1 cellular context compared by ENCODE assay signal in genomic region chr13:76745246-76746200, GRCh38.
TF ChIP-seq lines count a peak whose summit lies in the region.

No MANE protein-coding gene starts in this region.

TF ChIP-seq in GM12878, 131 proteins besides CTCF, POLR2A, EP300 and RAD21 (continued from another document):
- TF ChIP-seq FOXK2 (IDR thresholded peaks at IDR 0.05) (no peak), RUNX3 (IDR thresholded peaks at IDR 0.05; ENCODE audit: low read length) (peak; percentile 91), CBX5 (IDR thresholded peaks at IDR 0.05; ENCODE audit: low read depth) (0 out of 2 replicates have a peak, but pooled peaks have one; percentile 51), ETV6 (conservative IDR thresholded peaks at IDR 0.05 in 1 of 2, IDR thresholded peaks at IDR 0.05 in 1 of 2; ENCODE audit: borderline replicate concordance in 1 of 2, low read depth in 1 of 2) (peak in 1 of 2 experiments; percentile 99; a peak in 2 of 4 replicates), CEBPB (IDR thresholded peaks at IDR 0.05; ENCODE audit: borderline replicate concordance in 1 of 2, low read depth in 2 of 2, low read length in 2 of 2) (0 out of 4 replicates have a peak, but pooled peaks of 1 of the 2 experiments have one; percentile 39), RCOR1 (conservative IDR thresholded peaks at IDR 0.05; ENCODE audit: low read depth, low read length) (no peak), ZNF217 (IDR thresholded peaks at IDR 0.05) (no peak), BHLHE40 (IDR thresholded peaks at IDR 0.05; ENCODE audit: borderline replicate concordance in 1 of 2, low read depth in 2 of 2, low read length in 1 of 2) (no peak), ZBTB33 (IDR thresholded peaks at IDR 0.05) (no peak), WRNIP1 (IDR thresholded peaks at IDR 0.05; ENCODE audit: borderline replicate concordance, low read depth, low read length) (no peak), CUX1 (IDR thresholded peaks at IDR 0.05; ENCODE audit: insufficient replicate concordance, low read depth, low read length) (no peak), ZNF274 (IDR thresholded peaks at IDR 0.05; ENCODE audit: insufficient read depth, insufficient read length) (no peak), DPF2 (IDR thresholded peaks at IDR 0.05) (no peak), FOXM1 (IDR thresholded peaks at IDR 0.05; ENCODE audit: low read depth, low read length) (peak; percentile 76; the same call in 1 of the 2 replicates), TBL1XR1 (IDR thresholded peaks at IDR 0.05; ENCODE audit: low read depth, low read length) (peak; percentile 55; the same call in 1 of the 2 replicates), GABPA (IDR thresholded peaks at IDR 0.05; ENCODE audit: low read depth) (0 out of 2 replicates have a peak, but pooled peaks have one; percentile 33), SMAD5 (IDR thresholded peaks at IDR 0.05; ENCODE audit: low read depth) (no peak)
